ENCODE assay signal across 8 cellular contexts in genomic region chr5:43556857-43557593, GRCh38. TPM values are rescaled to one million over a fixed set of nuclear protein-coding genes. Genes with fewer than 3 reads are reported as not detected.
DNase-seq lines count a peak whose midpoint lies in the region; ATAC-seq and TF ChIP-seq lines count a peak whose summit lies in the region.

Gene PAIP1 (minus strand): TSS chr5:43557077. CDS start chr5:43556846, 231 bp downstream.

- peak within 1 kb of the TSS; percentile 75 to 81 (median 81) for H3K4me3 ChIP-seq in right lobe of liver

- TF ChIP-seq CTCF in C4-2B (conservative IDR thresholded peaks at IDR 0.05) (peak; percentile 96), right lobe of liver (IDR thresholded peaks at IDR 0.05) (peak; percentile 72 to 90 (median 86))

- peak; percentile 85 for DNase-seq in GM19238 (ENCODE audit: insufficient read length, low spot score)
- peak; percentile 89 for DNase-seq in NCI-H526 treated with DMSO at 0.1 percent for 48 hours (lab: John Stamatoyannopoulos, UW)
- peak; percentile 70 to 71 for DNase-seq in activated CD4-positive, alpha-beta T cell treated with anti-CD3 and anti-CD28 coated beads, Interleukin-2, amount 50 U/mL, for 24 hours (ENCODE audit: low read depth in 1 of 2, low spot score in 1 of 2)
- peak; percentile 73 to 92 for DNase-seq in dermis microvascular lymphatic vessel endothelial cell (ENCODE audit: low read depth in 2 of 2)
- DNase-seq in right lobe of liver = peak; percentile 83 to 93 (median 86)
- DNase-seq in stimulated activated CD4-positive, alpha-beta T cell treated with anti-CD3 and anti-CD28 coated beads, Interleukin-4, amount 100 ng/mL, for 4 hours = peak; percentile 76 to 79

- H3K27ac ChIP-seq in C4-2B (peak within 1 kb of the TSS; percentile 95), right lobe of liver (peak within 1 kb of the TSS; percentile 96 to 97 (median 96))

- H3K9me3 ChIP-seq in right lobe of liver = no peaks in the 10 kb centered on the region

- H3K27me3 ChIP-seq in right lobe of liver = no peaks in the 10 kb centered on the region

- H3K36me3 ChIP-seq in right lobe of liver = peaks cover 0 to 15% (median 0%) of the 10 kb centered on the region in 4 donors

- intact Hi-C loops in right lobe of liver (cut with DNase I) = no loop called here

- WGBS in right lobe of liver (ENCODE audit: insufficient coverage, low coverage, low lambda C conversion rate, missing lambda C conversion rate) = 5% methylated on average over 3 of the region's 82 CpGs

- peak; percentile 84 for TF ChIP-seq POLR2A in right lobe of liver (IDR thresholded peaks at IDR 0.05)

- ATAC-seq in HG03439 (IDR thresholded peaks at IDR 0.05; ENCODE audit: unreplicated experiment) (peak; percentile 77), right lobe of liver (peak; percentile 86 to 93 (median 90))

- H3K4me1 ChIP-seq in right lobe of liver = peaks cover 0 to 31% (median 6%) of the 10 kb centered on the region in 4 donors

RNA-seq across cellular contexts. Expression of gene PAIP1, which starts in this region (rescaled TPM):
- total RNA-seq in dermis microvascular lymphatic vessel endothelial cell (74.2 and 111 TPM in 2 replicates), right lobe of liver (10 to 100 TPM; 36.0 to 56.3 (median 49.3) TPM)

Comparison
In these comparisons a context has a peak if more than half of its experiments do, and no peak if none do; other contexts are left out.
1. Peak in every context shown above with its lines: DNase-seq, ATAC-seq, H3K4me3 ChIP-seq and H3K27ac ChIP-seq.